12 cellular contexts compared by ENCODE assay signal in genomic region chr11:28673687-28674431, GRCh38.
DNase-seq lines count a peak whose midpoint lies in the region; ATAC-seq and TF ChIP-seq lines count a peak whose summit lies in the region.
"Had no signal": no experiment of that assay in that cellular context is flagged by ENCODE, and none has a peak within 500 bp of the region (broad histone marks: within the 10 kb centered on the region; RNA-seq: fewer than 3 reads in every experiment).

No MANE protein-coding gene starts in this region.

- CTCF ChIA-PET in activated naive CD4-positive, alpha-beta T cell treated with anti-CD3 and anti-CD28 coated beads for 36 hours (lab: Charles Lee) = no interaction called here

- in situ Hi-C loops in GM23248 (cut with MboI) = loop anchor here (10.0 kb wide), 1 partner anchor 959 kb away; no protein-coding TSS in a partner anchor
- in situ Hi-C loops in gastrocnemius medialis (cut with MboI; ENCODE audit: low sequenced_read_pairs in 4 of 4) = no loop called here

- peak overlapping the region; percentile 51 for H3K9ac ChIP-seq in GM23248
- no peak overlapping the region for H3K9ac ChIP-seq in smooth muscle cell (ENCODE audit: low read depth)
- H3K9ac ChIP-seq: parathyroid adenoma had no signal

- H3K4me3 Mint-ChIP-seq in activated naive CD4-positive, alpha-beta T cell treated with anti-CD3 and anti-CD28 coated beads for 36 hours = no peak overlapping the region

- H3K27ac ChIP-seq in GM23248 (peak overlapping the region; percentile 69), smooth muscle cell (ENCODE audit: low read depth) (peak overlapping the region; percentile 29), gastrocnemius medialis (no peak overlapping the region)
- H3K27ac ChIP-seq: parathyroid adenoma, PC-9, tibial artery had no signal

- intact Hi-C loops in activated naive CD4-positive, alpha-beta T cell treated with anti-CD3 and anti-CD28 coated beads for 36 hours (cut with micrococcal nuclease) = no loop called here
- intact Hi-C loops in gastrocnemius medialis (cut with DNase I; ENCODE audit: low total_unique reads) = no loop called here

- no peaks in the 10 kb centered on the region for H3K79me2 ChIP-seq in GM23248 (ENCODE audit: insufficient read depth)
- H3K79me2 ChIP-seq in smooth muscle cell (ENCODE audit: low read depth) = no peaks in the 10 kb centered on the region
- H3K79me2 ChIP-seq: parathyroid adenoma had no signal

- peak overlapping the region; percentile 78 for H3K4me2 ChIP-seq in GM23248 (ENCODE audit: unreplicated experiment)
- no peak overlapping the region for H3K4me2 ChIP-seq in smooth muscle cell
- H3K4me2 ChIP-seq: PC-9 had no signal

- WGBS in GM23248 (ENCODE audit: low coverage in 1 of 2, low lambda C conversion rate in 2 of 2, missing lambda C conversion rate in 2 of 2), 2 experiments = 2 to 7% methylated on average over 11 of the region's 11 CpGs
- 76% methylated on average over 11 of the region's 11 CpGs for WGBS in smooth muscle cell (ENCODE audit: low lambda C conversion rate)

- no peak for ATAC-seq in gastrocnemius medialis
- ATAC-seq in HG03432 (IDR thresholded peaks at IDR 0.05; ENCODE audit: unreplicated experiment) = no peak

- H3K9me2 ChIP-seq in GM23248 (ENCODE audit: insufficient read depth) = 0 out of 2 replicates have a peak, but pooled peaks cover 7% of the 10 kb centered on the region

- no peaks in the 10 kb centered on the region for H3K36me3 Mint-ChIP-seq in activated naive CD4-positive, alpha-beta T cell treated with anti-CD3 and anti-CD28 coated beads for 36 hours (ENCODE audit: low read depth)

- H3K27ac Mint-ChIP-seq in activated naive CD4-positive, alpha-beta T cell treated with anti-CD3 and anti-CD28 coated beads for 36 hours = no peak overlapping the region

- TF ChIP-seq CTCF in fibroblast of mammary gland (conservative IDR thresholded peaks at IDR 0.05; ENCODE audit: control insufficient read depth, insufficient read depth, low read depth, low read length) (no peak), smooth muscle cell (IDR thresholded peaks at IDR 0.05; ENCODE audit: borderline replicate concordance, insufficient read depth, poor library complexity, severe bottlenecking) (no peak), gastrocnemius medialis (IDR thresholded peaks at IDR 0.05 in 4 of 5, conservative IDR thresholded peaks at IDR 0.05 in 1 of 5) (no peak)

- no peaks in the 10 kb centered on the region for H3K9me3 Mint-ChIP-seq in activated naive CD4-positive, alpha-beta T cell treated with anti-CD3 and anti-CD28 coated beads for 36 hours

- H3K27me3 Mint-ChIP-seq in activated naive CD4-positive, alpha-beta T cell treated with anti-CD3 and anti-CD28 coated beads for 36 hours (ENCODE audit: low read depth) = no peaks in the 10 kb centered on the region

- H3F3A ChIP-seq in GM23248 (ENCODE audit: insufficient read depth) (peaks cover 27% of the 10 kb centered on the region), smooth muscle cell (ENCODE audit: low read depth) (peaks cover 7% of the 10 kb centered on the region)

- TF ChIP-seq POLR2A in gastrocnemius medialis (IDR thresholded peaks at IDR 0.05) = no peak

- H3K4me1 ChIP-seq in GM23248 (ENCODE audit: insufficient read depth) (peaks cover 22% of the 10 kb centered on the region), smooth muscle cell (ENCODE audit: low read depth) (no peaks in the 10 kb centered on the region), gastrocnemius medialis (no peaks in the 10 kb centered on the region)
- H3K4me1 ChIP-seq: parathyroid adenoma, tibial artery had no signal

- peak; percentile 78 for DNase-seq in GM23248
- DNase-seq in RPMI7951 (ENCODE audit: low read depth) = peak; percentile 78
- peak; percentile 78 for DNase-seq in fibroblast of mammary gland (ENCODE audit: low read depth)
- no peak for DNase-seq in smooth muscle cell (lab: John Stamatoyannopoulos, UW; ENCODE audit: unreplicated experiment)
- no peak for DNase-seq in activated naive CD4-positive, alpha-beta T cell treated with anti-CD3 and anti-CD28 coated beads for 36 hours
- DNase-seq in gastrocnemius medialis = no peak
- no peak for DNase-seq in SKM-1 (lab: John Stamatoyannopoulos, UW; ENCODE audit: unreplicated experiment)
- DNase-seq: caudate nucleus, tibial artery had no signal

- no peaks in the 10 kb centered on the region for H3K36me3 ChIP-seq in GM23248 (ENCODE audit: low read depth)
- no peaks in the 10 kb centered on the region for H3K36me3 ChIP-seq in smooth muscle cell (ENCODE audit: low read depth)
- no peaks in the 10 kb centered on the region for H3K36me3 ChIP-seq in gastrocnemius medialis
- H3K36me3 ChIP-seq: tibial artery had no signal

- H3K4me3 ChIP-seq in GM23248 (peak overlapping the region; percentile 52), fibroblast of mammary gland (ENCODE audit: control insufficient read depth, low read depth, low read length) (no peak overlapping the region), smooth muscle cell (no peak overlapping the region), gastrocnemius medialis (no peak overlapping the region)
- H3K4me3 ChIP-seq: PC-9, tibial artery had no signal

- H3K4me1 Mint-ChIP-seq in activated naive CD4-positive, alpha-beta T cell treated with anti-CD3 and anti-CD28 coated beads for 36 hours (ENCODE audit: low read depth) = no peaks in the 10 kb centered on the region

- no peaks in the 10 kb centered on the region for H3K9me3 ChIP-seq in GM23248 (ENCODE audit: low read depth)
- H3K9me3 ChIP-seq in smooth muscle cell (replicated peaks; ENCODE audit: low read depth) = no peaks in the 10 kb centered on the region
- H3K9me3 ChIP-seq in gastrocnemius medialis = no peaks in the 10 kb centered on the region
- H3K9me3 ChIP-seq: tibial artery had no signal

- H4K20me1 ChIP-seq in GM23248 (ENCODE audit: insufficient read depth) = no peaks in the 10 kb centered on the region
- H4K20me1 ChIP-seq in smooth muscle cell (ENCODE audit: low read depth) = no peaks in the 10 kb centered on the region

- H2AFZ ChIP-seq in GM23248 (peak overlapping the region; percentile 69), smooth muscle cell (ENCODE audit: low read depth) (no peak overlapping the region)
- H2AFZ ChIP-seq: parathyroid adenoma, PC-9 had no signal

- H3K27me3 ChIP-seq in GM23248 (replicated peaks; ENCODE audit: insufficient read depth) = no peaks in the 10 kb centered on the region
- H3K27me3 ChIP-seq in smooth muscle cell (ENCODE audit: low read depth) = no peaks in the 10 kb centered on the region
- no peaks in the 10 kb centered on the region for H3K27me3 ChIP-seq in gastrocnemius medialis
- H3K27me3 ChIP-seq: tibial artery had no signal

Comparison
In these comparisons a context has a peak if more than half of its experiments do, and no peak if none do; other contexts are left out.
1. DNase-seq: peak in GM23248 (single experiment), RPMI7951 (single experiment) and fibroblast of mammary gland (single experiment); none in smooth muscle cell (single experiment), activated naive CD4-positive, alpha-beta T cell treated with anti-CD3 and anti-CD28 coated beads for 36 hours (single experiment), gastrocnemius medialis (0 of 2) and SKM-1 (single experiment).
2. H3K27ac ChIP-seq: peak in GM23248 (single experiment) and smooth muscle cell (single experiment); none in gastrocnemius medialis (0 of 4).